Comparison of ENCODE assay signal across 17 cellular contexts in the genomic region with DNA sequence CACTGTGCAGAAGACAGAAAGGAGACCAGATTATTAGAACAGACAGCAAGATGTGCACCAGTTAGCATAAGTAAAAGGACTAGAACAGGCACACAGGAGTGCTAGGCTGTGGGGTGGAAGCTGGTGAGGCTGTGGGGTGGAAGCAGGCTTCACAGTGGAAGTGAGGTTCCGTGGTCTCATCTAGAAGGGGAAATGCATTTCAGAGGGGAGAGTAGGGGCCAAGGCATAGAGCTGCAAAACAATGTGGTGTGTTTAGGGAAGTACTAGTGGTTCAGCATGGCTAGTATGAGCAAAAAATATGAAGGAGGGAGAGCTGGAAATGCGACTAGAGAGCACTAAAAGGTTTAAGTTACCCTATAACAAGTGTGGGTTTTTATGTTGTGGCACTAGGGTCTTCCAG. TPM values are rescaled to one million over a fixed set of nuclear protein-coding genes. Genes with fewer than 3 reads are reported as not detected.
"Had no signal": no experiment of that assay in that cellular context is flagged by ENCODE, and none has a peak within 500 bp of the region (broad histone marks: within the 10 kb centered on the region; RNA-seq: fewer than 3 reads in every experiment).

No MANE protein-coding gene starts in this region.

- ATAC-seq: activated naive CD8-positive, alpha-beta T cell treated with anti-CD3 and anti-CD28 coated beads, Interleukin-2, amount 50 U/mL, for 24 hours; effector memory CD8-positive, alpha-beta T cell; foreskin keratinocyte; mucosa of descending colon; naive thymus-derived CD4-positive, alpha-beta T cell; stimulated activated naive CD8-positive, alpha-beta T cell treated with anti-CD3 and anti-CD28 coated beads, Interleukin-15, Interleukin-2, amounts not matched to agents 100 U/mL and 50 U/mL, for 24 hours had no signal

- H3K4me3 ChIP-seq: mucosa of descending colon had no signal

- DNase-seq: activated CD4-positive, alpha-beta T cell treated with anti-CD3 and anti-CD28 coated beads, Interleukin-2, amount 10 ng/mL, durations not matched to agents 7 days and 5 days; activated naive CD4-positive, alpha-beta T cell; activated naive CD8-positive, alpha-beta T cell treated with anti-CD3 and anti-CD28 coated beads, Interleukin-2, amount 50 U/mL, for 24 hours; aorta; dermis blood vessel endothelial cell; effector memory CD8-positive, alpha-beta T cell; foreskin keratinocyte; head of caudate nucleus; mucosa of descending colon; naive thymus-derived CD4-positive, alpha-beta T cell; small intestine; stimulated activated CD4-positive, alpha-beta T cell treated with anti-CD3 and anti-CD28 coated beads, Interleukin-4, amount 100 ng/mL, for 4 hours; stimulated activated CD8-positive, alpha-beta memory T cell treated with anti-CD3 and anti-CD28 coated beads, Interleukin-4, amount 100 ng/mL, for 48 hours; stimulated activated naive CD8-positive, alpha-beta T cell treated with anti-CD3 and anti-CD28 coated beads, Interleukin-15, Interleukin-2, amounts not matched to agents 100 U/mL and 50 U/mL, for 24 hours; trophoblast cell had no signal

- H3K27ac ChIP-seq: foreskin keratinocyte, parathyroid adenoma had no signal

- H3K9me3 ChIP-seq: mucosa of descending colon had no signal

- H3K27me3 ChIP-seq: foreskin keratinocyte had no signal

- H3K9ac ChIP-seq: parathyroid adenoma had no signal

- H3K4me1 ChIP-seq: foreskin keratinocyte had no signal

RNA-seq across cellular contexts. Expression of a gene that starts 49.0 kb away (rescaled TPM):
- total RNA-seq: activated CD4-positive, alpha-beta T cell treated with anti-CD3 and anti-CD28 coated beads, Interleukin-2, amount 10 ng/mL, durations not matched to agents 7 days and 5 days; activated T-helper 1 cell treated with anti-CD3 and anti-CD28 coated beads, Interleukin-12 subunit alpha, Interleukin-12 subunit beta, Interleukin-2, Interleukin-4 antibody, amounts not matched to agents 30 ng/mL and 10 ng/mL and 1 ng/mL, durations not matched to agents 14 hours and 24 hours and 36 hours had no signal

RNA-seq across cellular contexts. Expression of a gene that starts 56.2 kb away (rescaled TPM):
- total RNA-seq: activated CD4-positive, alpha-beta T cell treated with anti-CD3 and anti-CD28 coated beads, Interleukin-2, amount 10 ng/mL, durations not matched to agents 7 days and 5 days; foreskin keratinocyte had no signal
